In the genomic region with DNA sequence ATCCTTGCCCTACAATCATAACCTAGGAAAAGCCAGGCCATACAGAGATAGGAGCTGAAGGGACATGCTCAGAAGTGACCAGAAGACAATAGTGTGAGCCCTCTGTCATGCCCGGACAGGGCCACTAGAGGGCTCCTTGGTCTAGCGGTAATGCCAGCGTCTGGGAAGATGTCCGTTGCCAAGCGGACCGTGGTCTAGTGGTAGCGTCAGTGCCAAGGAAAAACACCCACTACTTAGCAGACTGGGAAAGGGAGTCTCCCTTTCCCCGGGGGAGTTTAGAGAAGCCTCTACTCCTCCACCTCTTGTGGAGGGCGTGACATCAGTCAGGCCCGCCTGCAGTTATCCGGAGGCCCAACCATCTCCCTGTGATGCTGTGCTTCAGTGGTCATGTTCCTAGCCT, we compare ENCODE assay signal across 8 cellular contexts. TPM values are rescaled to one million over a fixed set of nuclear protein-coding genes. Genes with fewer than 3 reads are reported as not detected.
A peak's percentile ranks its signal among the peaks of the same experiment; 100 is the strongest.
DNase-seq lines count a peak whose midpoint lies in the region; ATAC-seq and TF ChIP-seq lines count a peak whose summit lies in the region.
"Not testable (repeated sequence)": the region's sequence is repeated elsewhere in the genome, so short reads cannot be mapped to it uniquely, and the experiment has no call there.

No MANE protein-coding gene starts in this region.

- H4K20me1 ChIP-seq in H9 (ENCODE audit: control insufficient read depth, insufficient read depth, insufficient read length) = not testable (repeated sequence)

- H3K9ac ChIP-seq in H9 (ENCODE audit: extremely low read depth, insufficient read length, low read length) = not testable (repeated sequence)

- not testable (repeated sequence) for H3K4me1 ChIP-seq in H9 (ENCODE audit: insufficient read depth, low read length); mucosa of descending colon (ENCODE audit: low read depth)

- not testable (repeated sequence) for H3K79me2 ChIP-seq in H9 (ENCODE audit: insufficient read depth, low read length)

- H2BK5ac ChIP-seq in H9 (ENCODE audit: insufficient read length, low read length) = not testable (repeated sequence)

- H2BK20ac ChIP-seq in H9 (ENCODE audit: low read depth, low read length, poor library complexity, severe bottlenecking) = not testable (repeated sequence)

- H3K23me2 ChIP-seq in H9 (ENCODE audit: insufficient read length, low read depth, low read length, poor library complexity, severe bottlenecking) = not testable (repeated sequence)

- POLR2A ChIA-PET in BJ (lab: Charles Lee) = not testable (repeated sequence)

- not testable (repeated sequence) for H3K27me3 Mint-ChIP-seq in H9 (ENCODE audit: low read depth)

- not testable (repeated sequence) for H3K56ac ChIP-seq in H9 (ENCODE audit: insufficient read length, low read depth, low read length)

- not testable (repeated sequence) for H2BK120ac ChIP-seq in H9 (ENCODE audit: low read depth, low read length, poor library complexity, severe bottlenecking)

- H2AFZ ChIP-seq in H9 (ENCODE audit: low read length) = not testable (repeated sequence)

- H3K14ac ChIP-seq in H9 (ENCODE audit: insufficient read depth, low read length) = not testable (repeated sequence)

- H3K4me2 ChIP-seq in H9 (ENCODE audit: insufficient read depth, insufficient read length, low read length) = not testable (repeated sequence)

- H2BK15ac ChIP-seq in H9 (ENCODE audit: low read depth, low read length) = not testable (repeated sequence)

- H3K4me1 Mint-ChIP-seq in H9 = not testable (repeated sequence)

- not testable (repeated sequence) for H4K5ac ChIP-seq in H9 (ENCODE audit: insufficient read length, low read depth, low read length)

- intact Hi-C loops in mucosa of descending colon (cut with DNase I, micrococcal nuclease) = not testable (repeated sequence)

- not testable (repeated sequence) for H3K4me3 Mint-ChIP-seq in H9

- not testable (repeated sequence) for H3K4ac ChIP-seq in H9 (ENCODE audit: low read depth, low read length)

- H3K36me3 Mint-ChIP-seq in H9 (ENCODE audit: insufficient read depth in 1 of 3, low read depth in 3 of 3) = peaks cover 29 to 74% (median 38%) of the 10 kb centered on the region in 3 experiments

- not testable (repeated sequence) for DNase-seq in BJ (ENCODE audit: low read depth)
- peak; percentile 74 for DNase-seq in H9
- peak; percentile 78 for DNase-seq in NCI-H226
- DNase-seq in UCSD-AML1 (lab: John Stamatoyannopoulos, UW; ENCODE audit: unreplicated experiment) = peak; percentile 53
- peak; percentile 80 for DNase-seq in amniotic epithelial cell (ENCODE audit: low read depth)
- DNase-seq in foreskin melanocyte = peak; percentile 29
- DNase-seq in mucosa of descending colon = peak; percentile 60 to 81 (median 76)
- peak; percentile 36 for DNase-seq in stimulated activated CD4-positive, alpha-beta T cell treated with anti-CD3 and anti-CD28 coated beads, Interleukin-4, amount 100 ng/mL, for 1 hour

- not testable (repeated sequence) for H2AK5ac ChIP-seq in H9 (ENCODE audit: insufficient read length, low read length)

- not testable (repeated sequence) for H3K27me3 ChIP-seq in BJ (ENCODE audit: control insufficient read depth, insufficient read depth, low read length); H9 (ENCODE audit: insufficient read depth, low read length)

- not testable (repeated sequence) for H4K91ac ChIP-seq in H9 (ENCODE audit: insufficient read length, low read depth, low read length)

- not testable (repeated sequence) for H3T11ph ChIP-seq in H9 (ENCODE audit: low read length)

- not testable (repeated sequence) for H3K27ac ChIP-seq in H9 (ENCODE audit: insufficient read length, low read depth, low read length)

- no CpG with 5 or more reads among the region's 11 CpGs for WGBS in H9 (ENCODE audit: extremely low coverage, insufficient read length, low lambda C conversion rate)

- H3K79me1 ChIP-seq in H9 (ENCODE audit: insufficient read depth, low read depth, low read length, poor library complexity, severe bottlenecking) = not testable (repeated sequence)

- H3K18ac ChIP-seq in H9 (ENCODE audit: insufficient read length, low read depth, low read length) = not testable (repeated sequence)

- TF ChIP-seq CTCF in BJ (IDR thresholded peaks at IDR 0.05; ENCODE audit: insufficient read depth, low read depth, low read length) (peak; percentile 79), H9 (conservative IDR thresholded peaks at IDR 0.05) (peak; percentile 75), mucosa of descending colon (IDR thresholded peaks at IDR 0.05) (peak; percentile 66)

- not testable (repeated sequence) for H3K4me3 ChIP-seq in BJ (ENCODE audit: low read depth, low read length); mucosa of descending colon

- H3K23ac ChIP-seq in H9 (ENCODE audit: insufficient read length, low read depth, low read length) = not testable (repeated sequence)

- H3K9me3 ChIP-seq in H9 (ENCODE audit: control insufficient read depth, low read depth, low read length); mucosa of descending colon: not testable (repeated sequence)

- not testable (repeated sequence) for ATAC-seq in mucosa of descending colon

- H3K9me3 Mint-ChIP-seq in H9 = not testable (repeated sequence)

- not testable (repeated sequence) for H2BK12ac ChIP-seq in H9 (ENCODE audit: insufficient read length, low read depth, low read length)

- not testable (repeated sequence) for H4K8ac ChIP-seq in H9 (replicated peaks; ENCODE audit: insufficient read length, low read depth, low read length)

- CTCF ChIA-PET in BJ (lab: Yijun Ruan, JAX) = interaction anchor here (0.6 to 8.9 kb wide), 22 partner anchors 8 to 320 kb away, joined by 3 to 73 read pairs (median 4); a partner anchor contains a TSS

- H3K36me3 ChIP-seq in BJ (ENCODE audit: control insufficient read depth, insufficient read depth, low read length); mucosa of descending colon (ENCODE audit: low read depth): not testable (repeated sequence)

- not testable (repeated sequence) for H3K27ac Mint-ChIP-seq in H9

RNA-seq across cellular contexts. Expression of a gene that starts 12.3 kb away (rescaled TPM):
- 46.6 and 48.7 TPM in 2 replicates for polyA plus RNA-seq in BJ (2011; rRNA removed)
- 17.8 and 20.6 TPM in 2 replicates for polyA minus RNA-seq in BJ (2011; rRNA and poly(A)+ RNA removed)
- total RNA-seq in H9 (2021) = 104 and 109 TPM in 2 replicates
- 10 to 100 TPM; 16.7 to 63.1 (median 39.1) TPM for total RNA-seq in mucosa of descending colon

RNA-seq across cellular contexts. Expression of a gene that starts 44.2 kb away (rescaled TPM):
- polyA plus RNA-seq in BJ (2011; rRNA removed) = 585 and 769 TPM in 2 replicates
- 190 and 346 TPM in 2 replicates for polyA minus RNA-seq in BJ (2011; rRNA and poly(A)+ RNA removed)
- total RNA-seq in H9 (2021) (255 and 268 TPM in 2 replicates), mucosa of descending colon (100 to 1,000 TPM; 357 to 488 (median 444) TPM)
